Comparison of ENCODE assay signal across 13 cellular contexts in genomic region chr10:71970869-71971268, GRCh38. TPM values are rescaled to one million over a fixed set of nuclear protein-coding genes. Genes with fewer than 3 reads are reported as not detected.
A peak's percentile ranks its signal among the peaks of the same experiment; 100 is the strongest.
DNase-seq lines count a peak whose midpoint lies in the region; FAIRE-seq and TF ChIP-seq lines count a peak whose summit lies in the region.
"Had no signal": no experiment of that assay in that cellular context is flagged by ENCODE, and none has a peak within 500 bp of the region (broad histone marks: within the 10 kb centered on the region; RNA-seq: fewer than 3 reads in every experiment).

No MANE protein-coding gene starts in this region.

- CTCF ChIA-PET in activated CD4-positive, alpha-beta memory T cell treated with anti-CD3 and anti-CD28 coated beads for 36 hours (lab: Charles Lee) = interaction anchor here (0.6 to 2.2 kb wide), 4 partner anchors 43 to 77 kb away, joined by 3 to 6 read pairs (median 4); no protein-coding TSS in a partner anchor

- H3K36me3 Mint-ChIP-seq in activated CD4-positive, alpha-beta memory T cell treated with anti-CD3 and anti-CD28 coated beads for 36 hours = no peaks in the 10 kb centered on the region

- H3K9ac ChIP-seq in keratinocyte (ENCODE audit: control insufficient read depth, extremely low read depth, insufficient read depth, low read length) = peak overlapping the region; percentile 54
- H3K9ac ChIP-seq in skeletal muscle tissue (ENCODE audit: low read depth in 1 of 3, low read length in 3 of 3) = peak overlapping the region in 2 of 3 donors; percentile 47 to 57

- H3K79me2 ChIP-seq in keratinocyte (ENCODE audit: control insufficient read depth, insufficient read depth, low read length) = peaks cover 77% of the 10 kb centered on the region

- no peak overlapping the region for H3K27ac Mint-ChIP-seq in activated CD4-positive, alpha-beta memory T cell treated with anti-CD3 and anti-CD28 coated beads for 36 hours

- no peaks in the 10 kb centered on the region for H3K9me3 Mint-ChIP-seq in activated CD4-positive, alpha-beta memory T cell treated with anti-CD3 and anti-CD28 coated beads for 36 hours

- H3K9me3 ChIP-seq in keratinocyte (ENCODE audit: control insufficient read depth, low read depth, low read length) = no peaks in the 10 kb centered on the region
- no peaks in the 10 kb centered on the region for H3K9me3 ChIP-seq in skeletal muscle tissue (ENCODE audit: control insufficient read depth in 3 of 3, low read length in 3 of 3)
- H3K9me3 ChIP-seq: BE2C, mucosa of descending colon had no signal

- H3K4me1 ChIP-seq in keratinocyte (ENCODE audit: control insufficient read depth, extremely low read depth, insufficient read depth, low read length) (peaks cover 96% of the 10 kb centered on the region), skeletal muscle tissue (ENCODE audit: control insufficient read depth in 3 of 3, insufficient read depth in 3 of 3, low read length in 3 of 3) (peaks cover 76 to 87% (median 80%) of the 10 kb centered on the region in 3 donors)

- no peaks in the 10 kb centered on the region for H3K27me3 ChIP-seq in keratinocyte (ENCODE audit: control insufficient read depth, extremely low read depth, insufficient read depth, low read length)
- no peaks in the 10 kb centered on the region for H3K27me3 ChIP-seq in skeletal muscle tissue (ENCODE audit: control insufficient read depth in 3 of 3, insufficient read depth in 3 of 3, low read length in 3 of 3)
- H3K27me3 ChIP-seq: BE2C had no signal

- peak overlapping the region; percentile 69 for H3K4me2 ChIP-seq in keratinocyte (ENCODE audit: control insufficient read depth, extremely low read depth, insufficient read depth, low read depth, low read length)

- POLR2A ChIA-PET in activated CD4-positive, alpha-beta memory T cell treated with anti-CD3 and anti-CD28 coated beads for 36 hours (lab: Charles Lee) = interaction anchor here (1.2 kb wide), 1 partner anchor 19 kb away, joined by 3 read pairs; no protein-coding TSS in a partner anchor

- H3K4me3 Mint-ChIP-seq in activated CD4-positive, alpha-beta memory T cell treated with anti-CD3 and anti-CD28 coated beads for 36 hours = no peak overlapping the region

- no peak overlapping the region for H2AFZ ChIP-seq in keratinocyte (ENCODE audit: control insufficient read depth, low read length)

- peaks cover 9% of the 10 kb centered on the region for H3K9me1 ChIP-seq in keratinocyte (ENCODE audit: control insufficient read depth, extremely low read depth, insufficient read depth, low read length)

- H3K4me3 ChIP-seq in keratinocyte (ENCODE audit: control insufficient read depth in 2 of 3, extremely low read depth in 1 of 3, insufficient read depth in 2 of 3, low read depth in 1 of 3, low read length in 3 of 3) (peak overlapping the region; percentile 16 to 38 (median 31)), skeletal muscle tissue (ENCODE audit: low read length in 3 of 3) (no peak overlapping the region)
- H3K4me3 ChIP-seq: mucosa of descending colon had no signal

- no peak for TF ChIP-seq CTCF in keratinocyte (optimal IDR thresholded peaks at IDR 0.05 in 1 of 3, IDR thresholded peaks at IDR 0.05 in 1 of 3, conservative IDR thresholded peaks at IDR 0.05 in 1 of 3; ENCODE audit: extremely low read depth in 1 of 3, insufficient read depth in 2 of 3, low read length in 3 of 3)
- no peak for TF ChIP-seq CTCF in GM10266 (IDR thresholded peaks at IDR 0.05; ENCODE audit: control insufficient read depth, insufficient read depth, low read depth, missing control alignments)

- H3K36me3 ChIP-seq in keratinocyte (ENCODE audit: control insufficient read depth in 2 of 2, extremely low read depth in 1 of 2, insufficient read depth in 2 of 2, low read length in 2 of 2) = peaks cover 4 to 6% of the 10 kb centered on the region in 2 experiments
- H3K36me3 ChIP-seq in skeletal muscle tissue (ENCODE audit: control insufficient read depth in 3 of 3, insufficient read depth in 3 of 3, low read length in 3 of 3) = no peaks in the 10 kb centered on the region
- H3K36me3 ChIP-seq: BE2C had no signal

- intact Hi-C loops in activated CD4-positive, alpha-beta memory T cell treated with anti-CD3 and anti-CD28 coated beads for 36 hours (cut with micrococcal nuclease) = no loop called here

- DNase-seq in EH (ENCODE audit: low read depth) (peak; percentile 41), keratinocyte (ENCODE audit: low read depth, low spot score) (no peak), RPMI8226 (no peak), GM10266 (ENCODE audit: extremely low spot score) (no peak), cerebellar nuclear complex (lab: John Stamatoyannopoulos, UW) (no peak)
- no peak for DNase-seq in activated CD4-positive, alpha-beta memory T cell treated with anti-CD3 and anti-CD28 coated beads for 36 hours
- DNase-seq: activated CD4-positive, alpha-beta T cell treated with anti-CD3 and anti-CD28 coated beads for 4 hours; mucosa of descending colon; stimulated activated CD4-positive, alpha-beta T cell treated with anti-CD3 and anti-CD28 coated beads, Interleukin-12 subunit alpha, Interleukin-12 subunit beta, amount 100 ng/mL, for 4 hours; T-helper 1 cell had no signal

- peaks cover 15% of the 10 kb centered on the region for H3K27me3 Mint-ChIP-seq in activated CD4-positive, alpha-beta memory T cell treated with anti-CD3 and anti-CD28 coated beads for 36 hours

- H3K4me1 Mint-ChIP-seq in activated CD4-positive, alpha-beta memory T cell treated with anti-CD3 and anti-CD28 coated beads for 36 hours (ENCODE audit: low read depth) = peaks cover 23% of the 10 kb centered on the region

- peaks cover 8% of the 10 kb centered on the region for H4K20me1 ChIP-seq in keratinocyte (ENCODE audit: control insufficient read depth, extremely low read depth, insufficient read depth, low read length)

- H3K27ac ChIP-seq in angular gyrus (ENCODE audit: low read depth, low read length) (peak overlapping the region; percentile 84), keratinocyte (ENCODE audit: control insufficient read depth, insufficient read depth, low read length) (peak overlapping the region; percentile 45), skeletal muscle tissue (ENCODE audit: low read depth, low read length) (no peak overlapping the region)

- peak; percentile 20 for FAIRE-seq in keratinocyte (lab: Jason Lieb, UNC)

- dilution Hi-C loops in keratinocyte (cut with MboI; ENCODE audit: extremely low pct_ligation_motif_present, low sequenced_read_pairs) = no loop called here

RNA-seq across cellular contexts. Expression of gene CHST3, which starts 6.7 kb away (rescaled TPM):
- 12.0 to 12.4 TPM (median 12.3 TPM) in 3 replicates for polyA plus RNA-seq in keratinocyte
- 3.6 TPM for polyA plus RNA-seq in keratinocyte (2011; ENCODE audit: low read depth)
- polyA plus RNA-seq in keratinocyte (2011; cell fraction: cytosol; rRNA removed) = 7.5 and 7.8 TPM in 2 replicates
- 29.9 and 32.6 TPM in 2 replicates for polyA plus RNA-seq in keratinocyte (2011; cell fraction: nucleus; rRNA removed)
- polyA plus RNA-seq in keratinocyte (2012; ENCODE audit: low replicate concordance) = 5.8 and 14.6 TPM in 2 replicates
- polyA minus RNA-seq in keratinocyte = 17.8 to 29.2 TPM (median 23.1 TPM) in 3 replicates
- 13.4 TPM for polyA minus RNA-seq in keratinocyte (2011; cell fraction: cytosol; rRNA and poly(A)+ RNA removed)
- 34.8 and 43.4 TPM in 2 replicates for polyA minus RNA-seq in keratinocyte (2011; cell fraction: nucleus; rRNA and poly(A)+ RNA removed)
- total RNA-seq in skeletal muscle tissue = 15.7 TPM
- total RNA-seq in activated CD4-positive, alpha-beta memory T cell treated with anti-CD3 and anti-CD28 coated beads for 36 hours = under 1 TPM; 0.19 to 0.31 TPM

Comparison
In these comparisons a context has a peak if more than half of its experiments do, and no peak if none do; other contexts are left out.
1. H3K4me3 ChIP-seq: peak in keratinocyte (3 of 3); none in skeletal muscle tissue (0 of 3).
2. RNA of gene CHST3, which starts 6.7 kb away (total RNA-seq): 15.7 TPM in skeletal muscle tissue (single experiment); 0.19 to 0.31 TPM in activated CD4-positive, alpha-beta memory T cell treated with anti-CD3 and anti-CD28 coated beads for 36 hours; every median in the first group is over 10 times any median in the second.